Comparison of ENCODE assay signal across 6 cellular contexts in the genomic region with DNA sequence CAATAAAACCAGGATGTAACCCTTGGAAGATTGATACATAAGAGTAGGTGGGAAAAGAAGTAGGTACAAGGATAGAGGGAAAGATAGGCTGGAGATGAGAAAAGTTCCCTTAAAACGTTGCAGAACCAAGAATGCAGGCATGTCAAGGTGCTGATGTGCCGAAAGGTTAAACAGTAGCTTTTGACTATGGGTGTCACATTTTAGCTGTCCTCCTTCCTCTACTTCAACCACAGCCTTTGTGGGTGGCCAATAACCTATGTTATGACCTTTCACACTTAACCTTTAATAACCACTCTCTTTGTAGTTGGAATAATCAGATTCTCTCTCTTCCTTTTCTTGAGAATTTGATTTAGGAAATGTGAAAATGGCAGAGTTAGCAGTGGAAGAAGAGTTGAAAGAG.
"Had no signal": no experiment of that assay in that cellular context is flagged by ENCODE, and none has a peak within 500 bp of the region (broad histone marks: within the 10 kb centered on the region; RNA-seq: fewer than 3 reads in every experiment).

No MANE protein-coding gene starts in this region.

- H3K36me3 Mint-ChIP-seq: IgD-negative memory B cell had no signal

- H3K4me3 Mint-ChIP-seq: IgD-negative memory B cell had no signal

- DNase-seq: IMR-90, KBM-7, KG1 had no signal

- H3K4me1 Mint-ChIP-seq: IgD-negative memory B cell had no signal

- H3K27ac Mint-ChIP-seq: IgD-negative memory B cell had no signal

- ATAC-seq: HepG2, K562 had no signal

- H3K9me3 Mint-ChIP-seq: IgD-negative memory B cell had no signal
